14 cellular contexts compared by ENCODE assay signal in the genomic region with DNA sequence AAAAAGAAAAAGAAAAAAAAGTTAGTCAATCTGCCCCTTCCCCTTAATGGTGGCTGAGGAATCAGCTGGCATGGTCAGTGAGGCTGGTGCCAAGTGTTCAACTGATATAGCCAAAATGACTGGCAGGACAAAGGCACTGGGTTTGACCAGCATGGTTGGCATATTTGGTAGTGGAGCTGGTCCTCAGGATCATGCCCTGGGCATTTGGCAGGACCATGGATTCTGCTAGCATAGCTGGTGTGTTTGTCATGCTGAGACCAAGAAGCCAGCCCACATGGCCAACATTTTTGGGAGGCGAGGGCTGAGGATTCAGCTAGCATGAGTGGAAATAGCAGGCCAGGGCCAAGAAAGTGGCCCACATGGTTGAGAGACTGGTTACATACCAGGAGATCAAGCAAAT.
DNase-seq lines count a peak whose midpoint lies in the region; ATAC-seq and TF ChIP-seq lines count a peak whose summit lies in the region.
"Had no signal": no experiment of that assay in that cellular context is flagged by ENCODE, and none has a peak within 500 bp of the region (broad histone marks: within the 10 kb centered on the region; RNA-seq: fewer than 3 reads in every experiment).

No MANE protein-coding gene starts in this region.

- H3K9me3 ChIP-seq in ascending aorta = no peaks in the 10 kb centered on the region
- H3K9me3 ChIP-seq in left ventricle myocardium inferior (replicated peaks) = no peaks in the 10 kb centered on the region
- H3K9me3 ChIP-seq: left lung had no signal

- H3K4me1 ChIP-seq in ascending aorta (peaks cover 4 to 19% of the 10 kb centered on the region in 2 donors), left ventricle myocardium inferior (peaks cover 9% of the 10 kb centered on the region)
- H3K4me1 ChIP-seq: A549, left lung had no signal

- H3K36me3 ChIP-seq in ascending aorta = no peaks in the 10 kb centered on the region
- peaks cover 5% of the 10 kb centered on the region for H3K36me3 ChIP-seq in left ventricle myocardium inferior
- H3K36me3 ChIP-seq: left lung had no signal

- H3K9me3 Mint-ChIP-seq in HFFc6 = no peaks in the 10 kb centered on the region

- no peaks in the 10 kb centered on the region for H3K27me3 ChIP-seq in ascending aorta
- H3K27me3 ChIP-seq in left ventricle myocardium inferior (ENCODE audit: low read depth) = no peaks in the 10 kb centered on the region
- H3K27me3 ChIP-seq: left lung had no signal

- TF ChIP-seq CTCF in HFFc6 (IDR thresholded peaks at IDR 0.05) = no peak
- TF ChIP-seq CTCF in ascending aorta (IDR thresholded peaks at IDR 0.05) = no peak
- no peak for TF ChIP-seq CTCF in left ventricle myocardium inferior (IDR thresholded peaks at IDR 0.05; ENCODE audit: borderline replicate concordance)

- H3K4me1 Mint-ChIP-seq in HFFc6 (ENCODE audit: low read depth) = peaks cover 47% of the 10 kb centered on the region

- H3K27ac ChIP-seq in ascending aorta (peak overlapping the region; percentile 43 to 66), left ventricle myocardium inferior (replicated peaks) (peak overlapping the region; percentile 37)
- H3K27ac ChIP-seq: A549, left lung had no signal

- peak overlapping the region; percentile 19; the same call in 1 of the 2 replicates for H3K4me3 Mint-ChIP-seq in HFFc6
- H3K4me3 Mint-ChIP-seq: activated CD8-positive, alpha-beta T cell treated with anti-CD3 and anti-CD28 coated beads, Interleukin-2, amount 10 ng/mL, durations not matched to agents 7 days and 5 days had no signal

- H3K36me3 Mint-ChIP-seq in HFFc6 (ENCODE audit: low read depth) = peaks cover 48% of the 10 kb centered on the region

- ATAC-seq in HG03432 (IDR thresholded peaks at IDR 0.05; ENCODE audit: unreplicated experiment) = no peak
- ATAC-seq: A549; activated CD8-positive, alpha-beta T cell treated with anti-CD3 and anti-CD28 coated beads, Interleukin-2, amount 10 ng/mL, durations not matched to agents 7 days and 5 days; left lung had no signal

- DNase-seq in A172 (ENCODE audit: low spot score) = peak; percentile 14
- peak; percentile 95 for DNase-seq in HFFc6
- peak; percentile 37 to 90 for DNase-seq in ascending aorta (ENCODE audit: low spot score in 2 of 2)
- DNase-seq in left ventricle myocardium inferior = no peak
- no peak for DNase-seq in NCI-H146 (lab: John Stamatoyannopoulos, UW)
- DNase-seq in activated CD8-positive, alpha-beta memory T cell treated with anti-CD3 and anti-CD28 coated beads for 24 hours = no peak
- DNase-seq in foreskin melanocyte = no peak
- DNase-seq: activated CD8-positive, alpha-beta T cell treated with anti-CD3 and anti-CD28 coated beads, Interleukin-2, amount 10 ng/mL, durations not matched to agents 7 days and 5 days; activated naive CD4-positive, alpha-beta T cell; DMS53; glutamatergic neuron; left lung had no signal

- no peak overlapping the region for H3K4me3 ChIP-seq in ascending aorta
- no peak overlapping the region for H3K4me3 ChIP-seq in left ventricle myocardium inferior
- H3K4me3 ChIP-seq: A549, left lung had no signal

- peak overlapping the region; percentile 85 for H3K27ac Mint-ChIP-seq in HFFc6
- H3K27ac Mint-ChIP-seq: activated CD8-positive, alpha-beta T cell treated with anti-CD3 and anti-CD28 coated beads, Interleukin-2, amount 10 ng/mL, durations not matched to agents 7 days and 5 days had no signal

- intact Hi-C loops in ascending aorta (cut with DNase I) = loop anchor here (2.0 kb wide), 1 partner anchor 15 kb away; no protein-coding TSS in a partner anchor
- intact Hi-C loops in left ventricle myocardium inferior (cut with micrococcal nuclease) = no loop called here

- H3K27me3 Mint-ChIP-seq in HFFc6 (ENCODE audit: insufficient read depth) = no peaks in the 10 kb centered on the region; the same call in 1 of the 2 replicates

Comparison
In these comparisons a context has a peak if more than half of its experiments do, and no peak if none do; other contexts are left out.
1. DNase-seq: peak in A172 (single experiment), HFFc6 (single experiment) and ascending aorta (2 of 2); none in left ventricle myocardium inferior (single experiment), NCI-H146 (single experiment), activated CD8-positive, alpha-beta memory T cell treated with anti-CD3 and anti-CD28 coated beads for 24 hours (single experiment) and foreskin melanocyte (single experiment).